24 cellular contexts compared by ENCODE assay signal in the genomic region with DNA sequence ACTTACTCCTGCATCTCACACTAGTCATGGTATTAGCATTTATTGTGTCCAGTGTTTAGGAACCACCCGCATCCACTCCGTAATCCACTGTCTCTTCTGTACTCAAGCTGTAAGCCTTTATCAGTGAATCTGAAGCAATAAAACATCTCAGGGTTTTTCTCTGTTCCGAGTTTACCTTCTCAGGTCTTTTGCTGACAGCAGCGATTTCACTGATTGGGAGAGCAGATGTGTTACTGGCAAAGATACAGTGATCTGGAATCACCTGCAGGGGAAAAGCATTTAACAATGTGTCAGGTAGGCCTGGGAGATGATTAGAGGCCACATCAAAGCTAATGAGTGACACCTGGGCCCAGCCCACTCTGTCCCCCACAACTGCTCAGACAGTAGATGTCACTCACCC.
"Had no signal": no experiment of that assay in that cellular context is flagged by ENCODE, and none has a peak within 500 bp of the region (broad histone marks: within the 10 kb centered on the region; RNA-seq: fewer than 3 reads in every experiment).

No MANE protein-coding gene starts in this region.

- H3K27ac ChIP-seq: colonic mucosa, esophagus muscularis mucosa, thoracic aorta, upper lobe of left lung had no signal

- H3K4me1 ChIP-seq: colonic mucosa, upper lobe of left lung had no signal

- ATAC-seq: activated CD4-positive, alpha-beta T cell treated with anti-CD3 and anti-CD28 coated beads for 36 hours; activated T-cell treated with anti-CD3 and anti-CD28 coated beads, Interleukin-2, amount 50 U/mL, for 4 hours; effector memory CD8-positive, alpha-beta T cell; WTC11 had no signal

- DNase-seq: activated CD4-positive, alpha-beta T cell treated with anti-CD3 and anti-CD28 coated beads for 36 hours; activated CD4-positive, alpha-beta T cell treated with anti-CD3 and anti-CD28 coated beads, Interleukin-2, amount 50 U/mL, for 4 hours; activated CD8-positive, alpha-beta memory T cell treated with anti-CD3 and anti-CD28 coated beads, Interleukin-2, amount 50 U/mL, for 48 hours; activated naive CD4-positive, alpha-beta T cell; activated naive CD8-positive, alpha-beta T cell treated with anti-CD3 and anti-CD28 coated beads for 36 hours; activated T-cell treated with anti-CD3 and anti-CD28 coated beads, Interleukin-2, amount 50 U/mL, for 4 hours; amniotic stem cell; colonic mucosa; dorsolateral prefrontal cortex; effector memory CD8-positive, alpha-beta T cell; hypothalamus; left ventricle myocardium superior; posterior cingulate gyrus; small intestine; stimulated activated CD4-positive, alpha-beta T cell treated with anti-CD3 and anti-CD28 coated beads, Interleukin-2, amount 100 ng/mL, for 24 hours; stimulated activated naive CD4-positive, alpha-beta T cell; T-helper 1 cell; upper lobe of left lung had no signal

- H3K4me3 ChIP-seq: colonic mucosa, dorsolateral prefrontal cortex, esophagus muscularis mucosa, thoracic aorta, upper lobe of left lung had no signal

- FAIRE-seq: bronchial epithelial cell, frontal cortex, small intestine, TTC549 had no signal

- H3K27me3 ChIP-seq: colonic mucosa, dorsolateral prefrontal cortex, esophagus muscularis mucosa, upper lobe of left lung had no signal

- H3K9me3 ChIP-seq: colonic mucosa, esophagus muscularis mucosa, thoracic aorta, upper lobe of left lung had no signal
